Comparison of ENCODE assay signal across 20 cellular contexts in genomic region chr15:40841741-40842140, GRCh38. TPM values are rescaled to one million over a fixed set of nuclear protein-coding genes. Genes with fewer than 3 reads are reported as not detected.
DNase-seq lines count a peak whose midpoint lies in the region; ATAC-seq and TF ChIP-seq lines count a peak whose summit lies in the region.
"Had no signal": no experiment of that assay in that cellular context is flagged by ENCODE, and none has a peak within 500 bp of the region (broad histone marks: within the 10 kb centered on the region; RNA-seq: fewer than 3 reads in every experiment).

No MANE protein-coding gene starts in this region.

- H3K27me3 ChIP-seq in CD4-positive, alpha-beta memory T cell (ENCODE audit: insufficient read depth, low read length): no peaks in the 10 kb centered on the region
- peaks cover 33% of the 10 kb centered on the region for H3K27me3 ChIP-seq in osteoblast (ENCODE audit: insufficient read depth, low read length)

- no peak overlapping the region for H3K4me2 ChIP-seq in osteoblast (ENCODE audit: insufficient read depth, low read length)
- H3K4me2 ChIP-seq: A549; BLaER1 treated with 17β-estradiol and CSF1 and Interleukin-3, amounts not matched to agents 10 nM and 100 nM had no signal

- H3K4me3 Mint-ChIP-seq in CD4-positive, alpha-beta memory T cell: peak overlapping the region in 5 of 8 donors; percentile 15 to 55 (median 28)
- peak overlapping the region; percentile 82 for H3K4me3 Mint-ChIP-seq in central memory CD8-positive, alpha-beta T cell
- H3K4me3 Mint-ChIP-seq: CD8-positive, alpha-beta T cell had no signal

- no peaks in the 10 kb centered on the region for H4K20me1 ChIP-seq in osteoblast (ENCODE audit: insufficient read depth, low read length)

- POLR2A ChIA-PET in CD4-positive, alpha-beta memory T cell (lab: Charles Lee; ENCODE audit: partially characterized antibody): no interaction called here

- H3K36me3 ChIP-seq in CD4-positive, alpha-beta memory T cell (ENCODE audit: insufficient read depth, low read length): no peaks in the 10 kb centered on the region
- no peaks in the 10 kb centered on the region for H3K36me3 ChIP-seq in osteoblast (ENCODE audit: insufficient read depth, low read length)

- H3K36me3 Mint-ChIP-seq in CD4-positive, alpha-beta memory T cell: peaks cover 0 to 3% of the 10 kb centered on the region in 2 donors
- H3K36me3 Mint-ChIP-seq in central memory CD8-positive, alpha-beta T cell (ENCODE audit: insufficient read depth): peaks cover 2% of the 10 kb centered on the region
- H3K36me3 Mint-ChIP-seq: CD8-positive, alpha-beta T cell had no signal

- H3K27ac Mint-ChIP-seq in CD4-positive, alpha-beta memory T cell: no peak overlapping the region
- no peak overlapping the region for H3K27ac Mint-ChIP-seq in central memory CD8-positive, alpha-beta T cell (ENCODE audit: low read depth)
- H3K27ac Mint-ChIP-seq: CD8-positive, alpha-beta T cell had no signal

- no peak for TF ChIP-seq CTCF in osteoblast (IDR thresholded peaks at IDR 0.05; ENCODE audit: extremely low read depth, low read depth, low read length)

- H3K79me2 ChIP-seq in osteoblast (ENCODE audit: insufficient read depth, low read length): no peaks in the 10 kb centered on the region

- no peaks in the 10 kb centered on the region for H3K9me3 Mint-ChIP-seq in CD4-positive, alpha-beta memory T cell
- no peaks in the 10 kb centered on the region for H3K9me3 Mint-ChIP-seq in central memory CD8-positive, alpha-beta T cell
- H3K9me3 Mint-ChIP-seq: CD8-positive, alpha-beta T cell had no signal

- ATAC-seq in left ventricle myocardium superior (peak; percentile 57), Right ventricle myocardium inferior (no peak), HG03521 (IDR thresholded peaks at IDR 0.05; ENCODE audit: unreplicated experiment) (no peak)
- ATAC-seq in central memory CD8-positive, alpha-beta T cell (replicated peaks; ENCODE audit: extremely low read depth, poor library complexity, severe bottlenecking): no peak
- ATAC-seq: A549; CD8-positive, alpha-beta T cell had no signal

- peaks cover 25% of the 10 kb centered on the region for H3K4me1 ChIP-seq in CD4-positive, alpha-beta memory T cell (ENCODE audit: insufficient read depth, low read length)
- peaks cover 13% of the 10 kb centered on the region for H3K4me1 ChIP-seq in osteoblast (ENCODE audit: insufficient read depth, low read length)

- CTCF ChIA-PET in CD4-positive, alpha-beta memory T cell (lab: Charles Lee; ENCODE audit: partially characterized antibody): interaction anchor here (0.6 to 1.5 kb wide), 2 partner anchors 16 to 19 kb away, joined by 4 to 7 read pairs; no protein-coding TSS in a partner anchor

- H3K9me3 ChIP-seq in CD4-positive, alpha-beta memory T cell (ENCODE audit: control insufficient read depth in 1 of 2, low read length in 2 of 2): no peaks in the 10 kb centered on the region
- no peaks in the 10 kb centered on the region for H3K9me3 ChIP-seq in osteoblast (ENCODE audit: low read depth, low read length)
- H3K9me3 ChIP-seq: A549; BLaER1 treated with 17β-estradiol and CSF1 and Interleukin-3, amounts not matched to agents 10 nM and 100 nM; Caco-2 had no signal

- H3K27me3 Mint-ChIP-seq in CD4-positive, alpha-beta memory T cell: peaks cover 0 to 2% of the 10 kb centered on the region in 2 donors
- no peaks in the 10 kb centered on the region for H3K27me3 Mint-ChIP-seq in central memory CD8-positive, alpha-beta T cell

- no peak overlapping the region for H3K27ac ChIP-seq in CD4-positive, alpha-beta memory T cell (ENCODE audit: low read depth, low read length)
- H3K27ac ChIP-seq in osteoblast (ENCODE audit: low read depth, low read length): no peak overlapping the region
- H3K27ac ChIP-seq: 22Rv1; A549; BLaER1 treated with 17β-estradiol and CSF1 and Interleukin-3, amounts not matched to agents 10 nM and 100 nM; C4-2B had no signal

- no peak overlapping the region for H3K4me3 ChIP-seq in CD4-positive, alpha-beta memory T cell (ENCODE audit: low read length in 2 of 2)
- no peak overlapping the region for H3K4me3 ChIP-seq in osteoblast (ENCODE audit: insufficient read depth, low read length)
- H3K4me3 ChIP-seq: A549; BLaER1 treated with 17β-estradiol and CSF1 and Interleukin-3, amounts not matched to agents 10 nM and 100 nM had no signal

- intact Hi-C loops in left ventricle myocardium superior (cut with micrococcal nuclease): no loop called here
- intact Hi-C loops in Right ventricle myocardium inferior (cut with DNase I): no loop called here
- intact Hi-C loops in CD4-positive, alpha-beta memory T cell (cut with micrococcal nuclease): no loop called here

- DNase-seq in left ventricle myocardium superior (no peak), Right ventricle myocardium inferior (ENCODE audit: missing footprints) (no peak), osteoblast (ENCODE audit: insufficient read length, low spot score, missing footprints) (peak; percentile 56), anterior cingulate cortex (lab: John Stamatoyannopoulos, UW) (no peak), Ammon's horn (ENCODE audit: low spot score) (no peak)
- DNase-seq in CD4-positive, alpha-beta memory T cell: no peak
- DNase-seq in central memory CD8-positive, alpha-beta T cell (ENCODE audit: low spot score in 2 of 2): no peak
- DNase-seq: AML-193; Caco-2; Calu3; CD8-positive, alpha-beta T cell; DMS79 treated with DMSO at 0.1 percent for 48 hours; GF-D8 had no signal

- no peak overlapping the region for H2AFZ ChIP-seq in osteoblast (ENCODE audit: low read length)

- H3K4me1 Mint-ChIP-seq in CD4-positive, alpha-beta memory T cell: peaks cover 5 to 24% (median 13%) of the 10 kb centered on the region in 4 donors
- peaks cover 6% of the 10 kb centered on the region for H3K4me1 Mint-ChIP-seq in central memory CD8-positive, alpha-beta T cell

RNA-seq across cellular contexts. Expression of gene SPINT1, which starts 2.1 kb away (rescaled TPM):
- total RNA-seq in left ventricle myocardium superior (1.0 TPM), Right ventricle myocardium inferior (2.0 TPM), osteoblast (0.72 and 0.88 TPM in 2 replicates)
- total RNA-seq in CD4-positive, alpha-beta memory T cell: 1 to 10 TPM; 3.8 to 4.0 TPM
- polyA plus RNA-seq in CD4-positive, alpha-beta memory T cell: 1 to 10 TPM; 4.0 to 5.3 TPM

RNA-seq across cellular contexts. Expression of gene PPP1R14D, which starts 13.2 kb away (rescaled TPM):
- not detected for total RNA-seq in left ventricle myocardium superior
- total RNA-seq in Right ventricle myocardium inferior: not detected
- not detected for total RNA-seq in CD4-positive, alpha-beta memory T cell
- not detected for polyA plus RNA-seq in CD4-positive, alpha-beta memory T cell
- total RNA-seq in osteoblast: not detected in 2 replicates
- total RNA-seq: A172; CD8-positive, alpha-beta T cell had no signal
- polyA plus RNA-seq: BJ had no signal

RNA-seq across cellular contexts. Expression of gene RHOV, which starts 32.3 kb away (rescaled TPM):
- total RNA-seq in left ventricle myocardium superior: not detected
- not detected for total RNA-seq in Right ventricle myocardium inferior
- total RNA-seq in CD4-positive, alpha-beta memory T cell: not detected
- polyA plus RNA-seq in CD4-positive, alpha-beta memory T cell: not detected
- total RNA-seq in osteoblast: 0.36 TPM in 1 of 2 replicates, not detected in the other

RNA-seq across cellular contexts. Expression of gene DNAJC17, which starts 34.5 kb away (rescaled TPM):
- 16.2 TPM for total RNA-seq in left ventricle myocardium superior
- 19.7 TPM for total RNA-seq in Right ventricle myocardium inferior
- 10 to 100 TPM; 40.5 to 43.9 TPM for total RNA-seq in CD4-positive, alpha-beta memory T cell
- 10 to 100 TPM; 24.3 to 31.5 TPM for polyA plus RNA-seq in CD4-positive, alpha-beta memory T cell
- total RNA-seq in osteoblast: 14.8 and 15.6 TPM in 2 replicates

RNA-seq across cellular contexts. Expression of gene ZFYVE19, which starts 34.9 kb away (rescaled TPM):
- total RNA-seq in left ventricle myocardium superior (30.9 TPM), Right ventricle myocardium inferior (27.6 TPM), osteoblast (17.4 and 18.0 TPM in 2 replicates)
- total RNA-seq in CD4-positive, alpha-beta memory T cell: 10 to 100 TPM; 34.1 to 35.0 TPM
- polyA plus RNA-seq in CD4-positive, alpha-beta memory T cell: 10 to 100 TPM; 10.4 to 20.4 TPM
